In the genomic region with DNA sequence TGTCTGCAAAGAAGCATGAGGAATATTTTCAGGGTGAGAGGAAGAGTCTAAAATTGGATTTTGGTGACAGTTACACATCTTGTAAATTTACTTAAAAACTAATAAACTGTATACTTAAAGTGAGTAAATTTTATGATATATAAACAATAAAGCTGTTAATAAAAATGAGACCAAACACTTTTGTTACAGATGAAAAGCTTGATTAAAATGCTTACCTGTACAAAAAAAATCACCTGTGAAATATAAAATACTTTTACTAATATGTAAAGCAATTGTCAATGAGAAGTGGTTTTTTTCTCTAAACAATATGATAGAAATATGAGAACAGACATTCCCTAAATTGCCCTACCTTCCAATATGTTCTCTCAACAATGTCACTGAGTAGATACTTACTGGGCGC, we compare ENCODE assay signal across 2 cellular contexts.
TF ChIP-seq lines count a peak whose summit lies in the region.

No MANE protein-coding gene starts in this region.

TF ChIP-seq in A549, 52 proteins besides CTCF, POLR2A, EP300 and RAD21:
- TF ChIP-seq MAFK (IDR thresholded peaks at IDR 0.05; ENCODE audit: partially characterized antibody) (peak; percentile 34), TP53 (CRISPR knock-in tag; IDR thresholded peaks at IDR 0.05) (no peak)
TF ChIP-seq in A549: peak in this region for 1.

TF ChIP-seq in K562, 482 proteins besides CTCF, POLR2A, EP300 and RAD21:
- 0 out of 2 replicates have a peak, but pooled peaks have one; percentile 27 for TF ChIP-seq ZNF316 (IDR thresholded peaks at IDR 0.05)
- no peak for TF ChIP-seq SMAD2 (IDR thresholded peaks at IDR 0.05; ENCODE audit: low read depth, low read length)
- TF ChIP-seq, protein P1, sequence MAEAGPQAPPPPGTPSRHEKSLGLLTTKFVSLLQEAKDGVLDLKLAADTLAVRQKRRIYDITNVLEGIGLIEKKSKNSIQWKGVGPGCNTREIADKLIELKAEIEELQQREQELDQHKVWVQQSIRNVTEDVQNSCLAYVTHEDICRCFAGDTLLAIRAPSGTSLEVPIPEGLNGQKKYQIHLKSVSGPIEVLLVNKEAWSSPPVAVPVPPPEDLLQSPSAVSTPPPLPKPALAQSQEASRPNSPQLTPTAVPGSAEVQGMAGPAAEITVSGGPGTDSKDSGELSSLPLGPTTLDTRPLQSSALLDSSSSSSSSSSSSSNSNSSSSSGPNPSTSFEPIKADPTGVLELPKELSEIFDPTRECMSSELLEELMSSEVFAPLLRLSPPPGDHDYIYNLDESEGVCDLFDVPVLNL (CRISPR knock-in tag; IDR thresholded peaks at IDR 0.05; ENCODE audit: low read depth) = no peak
- TF ChIP-seq CHD1 (IDR thresholded peaks at IDR 0.05; ENCODE audit: low read length) = no peak
